In the genomic region with DNA sequence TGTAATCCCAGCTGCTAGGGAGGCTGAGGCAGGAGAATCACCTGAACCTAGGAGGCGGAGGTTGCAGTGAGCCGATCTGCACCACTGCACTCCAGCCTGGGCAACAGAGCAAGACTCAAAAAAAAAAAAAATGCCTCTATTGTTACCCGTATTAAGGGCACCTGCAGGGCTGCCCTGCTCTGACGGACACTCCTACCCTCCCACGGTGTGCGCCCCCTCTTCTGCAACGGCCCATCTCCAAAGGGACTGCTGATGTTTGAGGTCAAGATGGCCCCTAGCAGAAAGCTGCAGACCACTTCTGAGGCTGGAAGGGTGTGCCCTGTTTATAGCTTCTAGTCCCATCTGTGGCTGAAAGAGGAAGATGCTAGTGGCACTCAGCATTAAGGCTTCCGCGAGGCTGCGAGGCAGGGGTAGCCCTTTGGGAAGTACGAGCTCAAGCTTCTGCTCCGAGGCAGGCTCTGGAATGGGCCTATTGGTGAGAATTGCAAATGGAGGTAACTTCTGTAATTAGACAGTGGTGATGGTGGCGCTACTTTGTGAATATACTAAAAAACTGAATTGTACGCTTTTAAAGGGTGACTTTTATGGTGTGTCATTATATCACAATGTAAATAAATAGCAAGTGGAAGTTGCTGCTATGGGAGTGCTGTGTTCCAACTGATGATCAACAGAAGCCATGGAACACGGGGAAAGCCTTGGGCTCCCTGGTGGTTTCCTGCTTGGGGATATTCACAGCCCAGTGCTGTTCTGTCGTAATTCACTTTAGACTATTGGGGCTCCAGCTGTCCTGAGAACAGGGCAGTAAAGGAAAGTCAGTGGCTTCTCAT, we compare ENCODE assay signal across 14 cellular contexts. TPM values are rescaled to one million over a fixed set of nuclear protein-coding genes. Genes with fewer than 3 reads are reported as not detected.
DNase-seq lines count a peak whose midpoint lies in the region; ATAC-seq and TF ChIP-seq lines count a peak whose summit lies in the region.
"Had no signal": no experiment of that assay in that cellular context is flagged by ENCODE, and none has a peak within 500 bp of the region (broad histone marks: within the 10 kb centered on the region; RNA-seq: fewer than 3 reads in every experiment).

No MANE protein-coding gene starts in this region.

- DNase-seq in DMS53 (lab: John Stamatoyannopoulos, UW) (peak; percentile 46), DMS53 treated with DMSO at 0.1 percent for 48 hours (lab: John Stamatoyannopoulos, UW; ENCODE audit: unreplicated experiment) (no peak), NCI-H69 (lab: John Stamatoyannopoulos, UW) (peak; percentile 74), choroid plexus epithelial cell (ENCODE audit: low read depth) (peak; percentile 40), SJCRH30 (no peak), foreskin keratinocyte (no peak)

- no peak for ATAC-seq in GM19455 (IDR thresholded peaks at IDR 0.05; ENCODE audit: unreplicated experiment)
- ATAC-seq in foreskin keratinocyte: no peak

- peaks cover 59% of the 10 kb centered on the region for H3K4me1 Mint-ChIP-seq in nephron

- H3K27me3 ChIP-seq in SJCRH30 (no peaks in the 10 kb centered on the region), foreskin keratinocyte (no peaks in the 10 kb centered on the region)

- H3K4me1 ChIP-seq in SJCRH30 (peaks cover 11% of the 10 kb centered on the region), foreskin keratinocyte (no peaks in the 10 kb centered on the region)

- peak overlapping the region in 2 of 3 experiments; percentile 20 to 33 for H3K27ac Mint-ChIP-seq in nephron

- H3K36me3 Mint-ChIP-seq in nephron (ENCODE audit: low read depth): peaks cover 15% of the 10 kb centered on the region

- no peaks in the 10 kb centered on the region for H3K36me3 ChIP-seq in SJCRH30
- H3K36me3 ChIP-seq: thoracic aorta had no signal

- H3K9me3 ChIP-seq in SJCRH30 (replicated peaks): no peaks in the 10 kb centered on the region
- H3K9me3 ChIP-seq: thoracic aorta had no signal

- H3K27me3 Mint-ChIP-seq in nephron (ENCODE audit: low read depth): no peaks in the 10 kb centered on the region

- H3K4me3 ChIP-seq in choroid plexus epithelial cell (ENCODE audit: low read depth, low read length) (no peak overlapping the region), SJCRH30 (no peak overlapping the region)
- H3K4me3 ChIP-seq: GM23248, smooth muscle cell, thoracic aorta had no signal

- TF ChIP-seq CTCF in choroid plexus epithelial cell (conservative IDR thresholded peaks at IDR 0.05; ENCODE audit: low read depth, low read length) (no peak), nephron (IDR thresholded peaks at IDR 0.05; ENCODE audit: unreplicated experiment in 3 of 3) (no peak), foreskin keratinocyte (conservative IDR thresholded peaks at IDR 0.05) (no peak)

- H3K9me3 Mint-ChIP-seq in nephron: no peaks in the 10 kb centered on the region
- H3K9me3 Mint-ChIP-seq: immature natural killer cell had no signal

- no peak overlapping the region for H3K27ac ChIP-seq in SJCRH30
- no peak overlapping the region for H3K27ac ChIP-seq in foreskin keratinocyte
- H3K27ac ChIP-seq: 22Rv1, GM23248, thoracic aorta had no signal

- H3K4me3 Mint-ChIP-seq in nephron: no peak overlapping the region

RNA-seq across cellular contexts. Expression of a gene that starts 24.3 kb away (rescaled TPM):
- total RNA-seq in SJCRH30 (2014; rRNA removed; shearing (Covaris generic)): 51.1 and 51.5 TPM in 2 replicates
- 78.2 and 83.5 TPM in 2 replicates for total RNA-seq in foreskin keratinocyte
- polyA plus RNA-seq in foreskin keratinocyte: 51.4 and 52.2 TPM in 2 replicates

RNA-seq across cellular contexts. Expression of a gene that starts 33.9 kb away (rescaled TPM):
- 26.7 and 29.0 TPM in 2 replicates for total RNA-seq in SJCRH30 (2014; rRNA removed; shearing (Covaris generic))
- 67.9 and 71.4 TPM in 2 replicates for total RNA-seq in foreskin keratinocyte
- polyA plus RNA-seq in foreskin keratinocyte: 85.9 and 87.5 TPM in 2 replicates
- polyA plus RNA-seq: neural cell had no signal

Comparison
In these comparisons a context has a peak if more than half of its experiments do, and no peak if none do; other contexts are left out.
1. DNase-seq: peak in DMS53 (single experiment), NCI-H69 (single experiment) and choroid plexus epithelial cell (single experiment); none in DMS53 treated with DMSO at 0.1 percent for 48 hours (single experiment), SJCRH30 (0 of 2) and foreskin keratinocyte (0 of 2).